Comparison of ENCODE assay signal across 19 cellular contexts in the genomic region with DNA sequence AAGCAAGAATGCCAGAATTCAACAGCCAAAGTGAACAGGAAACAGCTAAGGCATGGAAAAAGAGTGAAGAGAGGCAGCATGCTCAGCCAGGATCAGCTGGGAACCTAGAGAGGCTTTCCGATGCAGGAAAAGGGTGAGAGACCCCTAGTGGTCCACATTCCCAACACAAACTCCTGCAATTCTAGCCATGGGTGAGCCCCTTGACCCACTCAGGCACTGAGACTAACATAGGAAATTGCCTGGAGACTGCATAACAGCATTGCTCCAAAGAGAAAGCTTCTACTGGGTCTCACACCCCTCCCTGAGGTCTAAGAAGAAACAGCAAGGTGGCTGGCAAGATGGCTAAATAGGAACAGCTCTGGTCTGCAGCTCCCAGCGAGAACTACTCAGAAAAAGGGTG.
"Had no signal": no experiment of that assay in that cellular context is flagged by ENCODE, and none has a peak within 500 bp of the region (broad histone marks: within the 10 kb centered on the region; RNA-seq: fewer than 3 reads in every experiment).

No MANE protein-coding gene starts in this region.

- H3K4me1 ChIP-seq: ascending aorta, heart left ventricle, left ventricle myocardium inferior, right atrium auricular region, tibial artery, uterus had no signal

- H3K36me3 ChIP-seq: ascending aorta, heart left ventricle, left ventricle myocardium inferior, right atrium auricular region, tibial artery, uterus had no signal

- H3K27me3 Mint-ChIP-seq: activated naive CD4-positive, alpha-beta T cell treated with anti-CD3 and anti-CD28 coated beads, Interleukin-2, amount 10 ng/mL, durations not matched to agents 7 days and 5 days; activated T-helper 17 cell treated with anti-CD3 and anti-CD28 coated beads, Interleukin-2, amount 50 U/mL, for 72 hours; effector memory CD8-positive, alpha-beta T cell had no signal

- H3K4me3 Mint-ChIP-seq: activated naive CD4-positive, alpha-beta T cell treated with anti-CD3 and anti-CD28 coated beads, Interleukin-2, amount 10 ng/mL, durations not matched to agents 7 days and 5 days; activated T-helper 17 cell treated with anti-CD3 and anti-CD28 coated beads, Interleukin-2, amount 50 U/mL, for 72 hours; effector memory CD8-positive, alpha-beta T cell; naive thymus-derived CD4-positive, alpha-beta T cell had no signal

- H3K4me1 Mint-ChIP-seq: activated naive CD4-positive, alpha-beta T cell treated with anti-CD3 and anti-CD28 coated beads, Interleukin-2, amount 10 ng/mL, durations not matched to agents 7 days and 5 days; activated T-helper 17 cell treated with anti-CD3 and anti-CD28 coated beads, Interleukin-2, amount 50 U/mL, for 72 hours; naive thymus-derived CD4-positive, alpha-beta T cell had no signal

- H3K9me3 ChIP-seq: ascending aorta, mucosa of descending colon, right atrium auricular region, tibial artery, uterus had no signal

- ATAC-seq: activated CD4-positive, CD25-positive, alpha-beta regulatory T cell treated with anti-CD3 and anti-CD28 coated beads, Interleukin-2, amount 50 U/mL, for 24 hours; activated T-helper 17 cell treated with anti-CD3 and anti-CD28 coated beads, Interleukin-2, amount 50 U/mL, for 72 hours; effector memory CD8-positive, alpha-beta T cell; heart left ventricle; mucosa of descending colon; naive thymus-derived CD4-positive, alpha-beta T cell had no signal

- H3K4me3 ChIP-seq: ascending aorta, heart left ventricle, left ventricle myocardium inferior, mucosa of descending colon, right atrium auricular region, tibial artery, uterus had no signal

- H3K9me3 Mint-ChIP-seq: activated naive CD4-positive, alpha-beta T cell treated with anti-CD3 and anti-CD28 coated beads, Interleukin-2, amount 10 ng/mL, durations not matched to agents 7 days and 5 days had no signal

- H3K27ac ChIP-seq: ascending aorta, heart left ventricle, left ventricle myocardium inferior, right atrium auricular region, tibial artery, uterus had no signal

- H3K27ac Mint-ChIP-seq: activated naive CD4-positive, alpha-beta T cell treated with anti-CD3 and anti-CD28 coated beads, Interleukin-2, amount 10 ng/mL, durations not matched to agents 7 days and 5 days; activated T-helper 17 cell treated with anti-CD3 and anti-CD28 coated beads, Interleukin-2, amount 50 U/mL, for 72 hours; effector memory CD8-positive, alpha-beta T cell; naive thymus-derived CD4-positive, alpha-beta T cell had no signal

- H3K27me3 ChIP-seq: ascending aorta, heart left ventricle, right atrium auricular region, tibial artery, uterus had no signal

- FAIRE-seq: bronchial epithelial cell, frontal cortex, kidney, small intestine had no signal

- DNase-seq: activated naive CD4-positive, alpha-beta T cell treated with anti-CD3 and anti-CD28 coated beads, Interleukin-2, amount 10 ng/mL, durations not matched to agents 7 days and 5 days; dermis blood vessel endothelial cell; effector memory CD8-positive, alpha-beta T cell; heart left ventricle; kidney; left ventricle myocardium inferior; mucosa of descending colon; naive thymus-derived CD4-positive, alpha-beta T cell; small intestine; stimulated activated CD4-positive, alpha-beta T cell treated with anti-CD3 and anti-CD28 coated beads, Interleukin-4, amount 100 ng/mL, for 24 hours; stimulated activated naive CD4-positive, alpha-beta T cell; tibial artery; uterus had no signal

- H3K36me3 Mint-ChIP-seq: activated naive CD4-positive, alpha-beta T cell treated with anti-CD3 and anti-CD28 coated beads, Interleukin-2, amount 10 ng/mL, durations not matched to agents 7 days and 5 days had no signal
